ENCODE assay signal across 31 cellular contexts in genomic region chr2:82254728-82255127, GRCh38.
"Had no signal": no experiment of that assay in that cellular context is flagged by ENCODE, and none has a peak within 500 bp of the region (broad histone marks: within the 10 kb centered on the region; RNA-seq: fewer than 3 reads in every experiment).

No MANE protein-coding gene starts in this region.

- H3K4me1 Mint-ChIP-seq: natural killer cell; stimulated activated memory B cell treated with anti-CD40 and anti-IgM and Interleukin-4, amounts not matched to agents 10 μg/mL and 1 μg/mL and 100 μg/mL, for 72 hours; stimulated activated naive CD8-positive, alpha-beta T cell treated with anti-CD3 and anti-CD28 coated beads, Interleukin-15, amount 100 ng/mL, for 72 hours had no signal

- H3K36me3 ChIP-seq: neural progenitor cell, ovary, right lobe of liver, sigmoid colon, spleen, suprapubic skin, tibial artery, transverse colon, upper lobe of right lung, uterus had no signal

- H3K4me1 ChIP-seq: neural progenitor cell, parathyroid adenoma, psoas muscle, right lobe of liver, sigmoid colon, spleen, suprapubic skin, testis, tibial artery, transverse colon, upper lobe of right lung, uterus had no signal

- H3K27me3 ChIP-seq: neural progenitor cell, ovary, right lobe of liver, sigmoid colon, spleen, suprapubic skin, testis, tibial artery, transverse colon, upper lobe of right lung, uterus had no signal

- H3K4me3 Mint-ChIP-seq: natural killer cell; nephron; neural progenitor cell; stimulated activated memory B cell treated with anti-CD40 and anti-IgM and Interleukin-4, amounts not matched to agents 10 μg/mL and 1 μg/mL and 100 μg/mL, for 72 hours; stimulated activated naive CD8-positive, alpha-beta T cell treated with anti-CD3 and anti-CD28 coated beads, Interleukin-15, amount 100 ng/mL, for 72 hours; type B pancreatic cell had no signal

- H3K27me3 Mint-ChIP-seq: progenitor cell of endocrine pancreas; stimulated activated memory B cell treated with anti-CD40 and anti-IgM and Interleukin-4, amounts not matched to agents 10 μg/mL and 1 μg/mL and 100 μg/mL, for 72 hours; stimulated activated naive CD8-positive, alpha-beta T cell treated with anti-CD3 and anti-CD28 coated beads, Interleukin-15, amount 100 ng/mL, for 72 hours; type B pancreatic cell had no signal

- H3K4me3 ChIP-seq: neural progenitor cell, ovary, psoas muscle, right lobe of liver, sigmoid colon, smooth muscle cell, spleen, suprapubic skin, testis, tibial artery, transverse colon, upper lobe of right lung, uterus had no signal

- DNase-seq: natural killer cell; occipital lobe; ovary; posterior cingulate gyrus; psoas muscle; right cardiac atrium; right lobe of liver; sigmoid colon; spleen; stimulated activated CD4-positive, alpha-beta T cell treated with anti-CD3 and anti-CD28 coated beads, Interleukin-12 subunit alpha, Interleukin-12 subunit beta, amount 100 ng/mL, for 4 hours; stimulated activated CD4-positive, alpha-beta T cell treated with anti-CD3 and anti-CD28 coated beads, Interleukin-1b, Interleukin-23, amount 100 ng/mL, for 48 hours; stimulated activated CD4-positive, alpha-beta T cell treated with anti-CD3 and anti-CD28 coated beads, Interleukin-4, amount 100 ng/mL, for 1 hour; stimulated activated CD4-positive, alpha-beta T cell treated with anti-CD3 and anti-CD28 coated beads, Interleukin-4, amount 100 ng/mL, for 4 hours; stimulated activated CD8-positive, alpha-beta memory T cell treated with anti-CD3 and anti-CD28 coated beads, Interleukin-4, amount 100 ng/mL, for 48 hours; stimulated activated naive CD4-positive, alpha-beta T cell; stimulated activated naive CD8-positive, alpha-beta T cell treated with anti-CD3 and anti-CD28 coated beads, Interleukin-15, amount 100 ng/mL, for 72 hours; stimulated activated naive CD8-positive, alpha-beta T cell treated with anti-CD3 and anti-CD28 coated beads, Interleukin-15, Interleukin-2, amounts not matched to agents 100 U/mL and 50 U/mL, for 24 hours; substantia nigra; testis; tibial artery; transverse colon; upper lobe of right lung; uterus had no signal

- H3K36me3 Mint-ChIP-seq: neural progenitor cell; stimulated activated memory B cell treated with anti-CD40 and anti-IgM and Interleukin-4, amounts not matched to agents 10 μg/mL and 1 μg/mL and 100 μg/mL, for 72 hours; type B pancreatic cell had no signal

- H3K27ac ChIP-seq: neural progenitor cell, ovary, parathyroid adenoma, psoas muscle, right lobe of liver, sigmoid colon, spleen, suprapubic skin, testis, tibial artery, transverse colon, upper lobe of right lung, uterus had no signal

- H3K9me3 ChIP-seq: ovary, psoas muscle, right lobe of liver, testis, tibial artery, upper lobe of right lung, uterus had no signal

- H3K27ac Mint-ChIP-seq: natural killer cell; nephron; neural progenitor cell; progenitor cell of endocrine pancreas; stimulated activated memory B cell treated with anti-CD40 and anti-IgM and Interleukin-4, amounts not matched to agents 10 μg/mL and 1 μg/mL and 100 μg/mL, for 72 hours; stimulated activated naive CD8-positive, alpha-beta T cell treated with anti-CD3 and anti-CD28 coated beads, Interleukin-15, amount 100 ng/mL, for 72 hours; type B pancreatic cell had no signal
